1 cellular context compared by ENCODE assay signal in the genomic region with DNA sequence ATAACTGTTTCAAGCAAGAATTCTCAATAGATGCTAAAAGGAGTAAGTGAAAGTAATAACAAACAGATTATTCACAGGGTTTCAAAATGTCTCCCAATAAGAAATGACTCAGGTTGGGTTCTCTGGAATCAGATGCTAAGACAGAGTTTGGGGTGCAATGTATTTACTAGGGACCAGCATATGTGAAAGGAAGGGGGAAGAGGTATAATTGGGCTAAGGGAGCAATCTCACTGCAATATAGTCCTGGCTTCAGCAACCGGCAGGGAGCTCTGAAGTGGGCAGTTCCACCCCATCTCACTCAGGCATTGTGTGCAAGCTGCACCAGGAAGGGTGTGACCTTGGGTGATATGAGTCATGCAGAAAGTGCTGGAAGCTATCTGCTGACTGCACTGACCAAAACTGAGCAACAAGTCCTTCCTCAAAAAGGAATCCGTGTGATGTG.
TF ChIP-seq lines count a peak whose summit lies in the region.

No MANE protein-coding gene starts in this region.

TF ChIP-seq in GM12878, 131 proteins besides CTCF, POLR2A, EP300 and RAD21 (continued from another document and continues in another):
- TF ChIP-seq, protein P1, sequence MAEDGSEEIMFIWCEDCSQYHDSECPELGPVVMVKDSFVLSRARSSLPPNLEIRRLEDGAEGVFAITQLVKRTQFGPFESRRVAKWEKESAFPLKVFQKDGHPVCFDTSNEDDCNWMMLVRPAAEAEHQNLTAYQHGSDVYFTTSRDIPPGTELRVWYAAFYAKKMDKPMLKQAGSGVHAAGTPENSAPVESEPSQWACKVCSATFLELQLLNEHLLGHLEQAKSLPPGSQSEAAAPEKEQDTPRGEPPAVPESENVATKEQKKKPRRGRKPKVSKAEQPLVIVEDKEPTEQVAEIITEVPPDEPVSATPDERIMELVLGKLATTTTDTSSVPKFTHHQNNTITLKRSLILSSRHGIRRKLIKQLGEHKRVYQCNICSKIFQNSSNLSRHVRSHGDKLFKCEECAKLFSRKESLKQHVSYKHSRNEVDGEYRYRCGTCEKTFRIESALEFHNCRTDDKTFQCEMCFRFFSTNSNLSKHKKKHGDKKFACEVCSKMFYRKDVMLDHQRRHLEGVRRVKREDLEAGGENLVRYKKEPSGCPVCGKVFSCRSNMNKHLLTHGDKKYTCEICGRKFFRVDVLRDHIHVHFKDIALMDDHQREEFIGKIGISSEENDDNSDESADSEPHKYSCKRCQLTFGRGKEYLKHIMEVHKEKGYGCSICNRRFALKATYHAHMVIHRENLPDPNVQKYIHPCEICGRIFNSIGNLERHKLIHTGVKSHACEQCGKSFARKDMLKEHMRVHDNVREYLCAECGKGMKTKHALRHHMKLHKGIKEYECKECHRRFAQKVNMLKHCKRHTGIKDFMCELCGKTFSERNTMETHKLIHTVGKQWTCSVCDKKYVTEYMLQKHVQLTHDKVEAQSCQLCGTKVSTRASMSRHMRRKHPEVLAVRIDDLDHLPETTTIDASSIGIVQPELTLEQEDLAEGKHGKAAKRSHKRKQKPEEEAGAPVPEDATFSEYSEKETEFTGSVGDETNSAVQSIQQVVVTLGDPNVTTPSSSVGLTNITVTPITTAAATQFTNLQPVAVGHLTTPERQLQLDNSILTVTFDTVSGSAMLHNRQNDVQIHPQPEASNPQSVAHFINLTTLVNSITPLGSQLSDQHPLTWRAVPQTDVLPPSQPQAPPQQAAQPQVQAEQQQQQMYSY (CRISPR knock-in tag; IDR thresholded peaks at IDR 0.05) = no peak
- TF ChIP-seq, protein P2, sequence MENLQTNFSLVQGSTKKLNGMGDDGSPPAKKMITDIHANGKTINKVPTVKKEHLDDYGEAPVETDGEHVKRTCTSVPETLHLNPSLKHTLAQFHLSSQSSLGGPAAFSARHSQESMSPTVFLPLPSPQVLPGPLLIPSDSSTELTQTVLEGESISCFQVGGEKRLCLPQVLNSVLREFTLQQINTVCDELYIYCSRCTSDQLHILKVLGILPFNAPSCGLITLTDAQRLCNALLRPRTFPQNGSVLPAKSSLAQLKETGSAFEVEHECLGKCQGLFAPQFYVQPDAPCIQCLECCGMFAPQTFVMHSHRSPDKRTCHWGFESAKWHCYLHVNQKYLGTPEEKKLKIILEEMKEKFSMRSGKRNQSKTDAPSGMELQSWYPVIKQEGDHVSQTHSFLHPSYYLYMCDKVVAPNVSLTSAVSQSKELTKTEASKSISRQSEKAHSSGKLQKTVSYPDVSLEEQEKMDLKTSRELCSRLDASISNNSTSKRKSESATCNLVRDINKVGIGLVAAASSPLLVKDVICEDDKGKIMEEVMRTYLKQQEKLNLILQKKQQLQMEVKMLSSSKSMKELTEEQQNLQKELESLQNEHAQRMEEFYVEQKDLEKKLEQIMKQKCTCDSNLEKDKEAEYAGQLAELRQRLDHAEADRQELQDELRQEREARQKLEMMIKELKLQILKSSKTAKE (IDR thresholded peaks at IDR 0.05; ENCODE audit: low read depth, poor library complexity, severe bottlenecking) = no peak
- TF ChIP-seq, protein P3, sequence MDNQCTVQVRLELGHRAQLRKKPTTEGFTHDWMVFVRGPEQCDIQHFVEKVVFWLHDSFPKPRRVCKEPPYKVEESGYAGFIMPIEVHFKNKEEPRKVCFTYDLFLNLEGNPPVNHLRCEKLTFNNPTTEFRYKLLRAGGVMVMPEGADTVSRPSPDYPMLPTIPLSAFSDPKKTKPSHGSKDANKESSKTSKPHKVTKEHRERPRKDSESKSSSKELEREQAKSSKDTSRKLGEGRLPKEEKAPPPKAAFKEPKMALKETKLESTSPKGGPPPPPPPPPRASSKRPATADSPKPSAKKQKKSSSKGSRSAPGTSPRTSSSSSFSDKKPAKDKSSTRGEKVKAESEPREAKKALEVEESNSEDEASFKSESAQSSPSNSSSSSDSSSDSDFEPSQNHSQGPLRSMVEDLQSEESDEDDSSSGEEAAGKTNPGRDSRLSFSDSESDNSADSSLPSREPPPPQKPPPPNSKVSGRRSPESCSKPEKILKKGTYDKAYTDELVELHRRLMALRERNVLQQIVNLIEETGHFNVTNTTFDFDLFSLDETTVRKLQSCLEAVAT (IDR thresholded peaks at IDR 0.05) = no peak
- TF ChIP-seq TCF12 (IDR thresholded peaks at IDR 0.05; ENCODE audit: low read depth, low read length) (0 out of 2 replicates have a peak, but pooled peaks have one; percentile 35), HDAC6 (IDR thresholded peaks at IDR 0.05; ENCODE audit: unreplicated experiment) (no peak), KAT2A (conservative IDR thresholded peaks at IDR 0.05; ENCODE audit: control insufficient read depth, low read depth, low read length) (no peak), BHLHE40 (IDR thresholded peaks at IDR 0.05; ENCODE audit: borderline replicate concordance in 1 of 2, low read depth in 2 of 2, low read length in 1 of 2) (peak in 1 of 2 experiments; percentile 34; a peak in 1 of 4 replicates), TCF3 (IDR thresholded peaks at IDR 0.05; ENCODE audit: borderline replicate concordance, insufficient read depth, low read depth, low read length) (peak; percentile 69), ZNF384 (IDR thresholded peaks at IDR 0.05; ENCODE audit: borderline replicate concordance, low read depth, low read length) (no peak), BCL11A (IDR thresholded peaks at IDR 0.05; ENCODE audit: low read depth, low read length) (peak; percentile 89), CREB1 (IDR thresholded peaks at IDR 0.05; ENCODE audit: low read depth) (no peak), NR2C1 (IDR thresholded peaks at IDR 0.05) (no peak), NFXL1 (IDR thresholded peaks at IDR 0.05; ENCODE audit: borderline replicate concordance) (no peak), MYB (IDR thresholded peaks at IDR 0.05; ENCODE audit: borderline replicate concordance, low read depth, low read length) (no peak), JUND (IDR thresholded peaks at IDR 0.05; ENCODE audit: low read depth, low read length) (peak; percentile 55; the same call in 1 of the 2 replicates), RELA (IDR thresholded peaks at IDR 0.05; ENCODE audit: borderline replicate concordance, partially characterized antibody) (no peak), YBX1 (IDR thresholded peaks at IDR 0.05) (no peak), CHD1 (IDR thresholded peaks at IDR 0.05; ENCODE audit: low read depth, low read length) (no peak), NFYA (IDR thresholded peaks at IDR 0.05; ENCODE audit: borderline replicate concordance, low read depth, low read length) (no peak), TCF7 (IDR thresholded peaks at IDR 0.05; ENCODE audit: borderline replicate concordance) (no peak; the same call in 1 of the 2 replicates), CBX5 (IDR thresholded peaks at IDR 0.05; ENCODE audit: low read depth) (peak; percentile 78; the same call in 1 of the 2 replicates), CEBPB (IDR thresholded peaks at IDR 0.05; ENCODE audit: borderline replicate concordance in 1 of 2, low read depth in 2 of 2, low read length in 2 of 2) (no peak), NFIC (IDR thresholded peaks at IDR 0.05; ENCODE audit: low read depth, low read length) (peak; percentile 84), NR2F1 (conservative IDR thresholded peaks at IDR 0.05) (peak; percentile 67), RAD51 (IDR thresholded peaks at IDR 0.05) (no peak), SP1 (IDR thresholded peaks at IDR 0.05; ENCODE audit: low read depth, low read length) (peak; percentile 9), POLR2AphosphoS5 (IDR thresholded peaks at IDR 0.05; ENCODE audit: low read length) (no peak), MTA3 (IDR thresholded peaks at IDR 0.05; ENCODE audit: borderline replicate concordance, low read length) (no peak), BMI1 (IDR thresholded peaks at IDR 0.05; ENCODE audit: borderline replicate concordance) (no peak), ZNF274 (IDR thresholded peaks at IDR 0.05; ENCODE audit: insufficient read depth, insufficient read length) (no peak), RB1 (IDR thresholded peaks at IDR 0.05; ENCODE audit: borderline replicate concordance) (no peak), NR2C2 (IDR thresholded peaks at IDR 0.05; ENCODE audit: borderline replicate concordance, control insufficient read depth, insufficient read length, low read depth) (no peak), CBX3 (IDR thresholded peaks at IDR 0.05; ENCODE audit: borderline replicate concordance, low read depth) (no peak), HCFC1 (IDR thresholded peaks at IDR 0.05; ENCODE audit: low read length) (no peak), ATF7 (IDR thresholded peaks at IDR 0.05; ENCODE audit: low read depth) (no peak), MEF2B (IDR thresholded peaks at IDR 0.05; ENCODE audit: partially characterized antibody, poor library complexity, severe bottlenecking) (no peak), SUZ12 (IDR thresholded peaks at IDR 0.05; ENCODE audit: unreplicated experiment) (no peak), FOXK2 (IDR thresholded peaks at IDR 0.05) (no peak)
- TF ChIP-seq, protein P4, sequence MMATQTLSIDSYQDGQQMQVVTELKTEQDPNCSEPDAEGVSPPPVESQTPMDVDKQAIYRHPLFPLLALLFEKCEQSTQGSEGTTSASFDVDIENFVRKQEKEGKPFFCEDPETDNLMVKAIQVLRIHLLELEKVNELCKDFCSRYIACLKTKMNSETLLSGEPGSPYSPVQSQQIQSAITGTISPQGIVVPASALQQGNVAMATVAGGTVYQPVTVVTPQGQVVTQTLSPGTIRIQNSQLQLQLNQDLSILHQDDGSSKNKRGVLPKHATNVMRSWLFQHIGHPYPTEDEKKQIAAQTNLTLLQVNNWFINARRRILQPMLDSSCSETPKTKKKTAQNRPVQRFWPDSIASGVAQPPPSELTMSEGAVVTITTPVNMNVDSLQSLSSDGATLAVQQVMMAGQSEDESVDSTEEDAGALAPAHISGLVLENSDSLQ (IDR thresholded peaks at IDR 0.05) = no peak
- TF ChIP-seq, protein P5, sequence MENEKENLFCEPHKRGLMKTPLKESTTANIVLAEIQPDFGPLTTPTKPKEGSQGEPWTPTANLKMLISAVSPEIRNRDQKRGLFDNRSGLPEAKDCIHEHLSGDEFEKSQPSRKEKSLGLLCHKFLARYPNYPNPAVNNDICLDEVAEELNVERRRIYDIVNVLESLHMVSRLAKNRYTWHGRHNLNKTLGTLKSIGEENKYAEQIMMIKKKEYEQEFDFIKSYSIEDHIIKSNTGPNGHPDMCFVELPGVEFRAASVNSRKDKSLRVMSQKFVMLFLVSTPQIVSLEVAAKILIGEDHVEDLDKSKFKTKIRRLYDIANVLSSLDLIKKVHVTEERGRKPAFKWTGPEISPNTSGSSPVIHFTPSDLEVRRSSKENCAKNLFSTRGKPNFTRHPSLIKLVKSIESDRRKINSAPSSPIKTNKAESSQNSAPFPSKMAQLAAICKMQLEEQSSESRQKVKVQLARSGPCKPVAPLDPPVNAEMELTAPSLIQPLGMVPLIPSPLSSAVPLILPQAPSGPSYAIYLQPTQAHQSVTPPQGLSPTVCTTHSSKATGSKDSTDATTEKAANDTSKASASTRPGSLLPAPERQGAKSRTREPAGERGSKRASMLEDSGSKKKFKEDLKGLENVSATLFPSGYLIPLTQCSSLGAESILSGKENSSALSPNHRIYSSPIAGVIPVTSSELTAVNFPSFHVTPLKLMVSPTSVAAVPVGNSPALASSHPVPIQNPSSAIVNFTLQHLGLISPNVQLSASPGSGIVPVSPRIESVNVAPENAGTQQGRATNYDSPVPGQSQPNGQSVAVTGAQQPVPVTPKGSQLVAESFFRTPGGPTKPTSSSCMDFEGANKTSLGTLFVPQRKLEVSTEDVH (IDR thresholded peaks at IDR 0.05; ENCODE audit: low read depth, partially characterized antibody) = no peak
- TF ChIP-seq, protein P6, sequence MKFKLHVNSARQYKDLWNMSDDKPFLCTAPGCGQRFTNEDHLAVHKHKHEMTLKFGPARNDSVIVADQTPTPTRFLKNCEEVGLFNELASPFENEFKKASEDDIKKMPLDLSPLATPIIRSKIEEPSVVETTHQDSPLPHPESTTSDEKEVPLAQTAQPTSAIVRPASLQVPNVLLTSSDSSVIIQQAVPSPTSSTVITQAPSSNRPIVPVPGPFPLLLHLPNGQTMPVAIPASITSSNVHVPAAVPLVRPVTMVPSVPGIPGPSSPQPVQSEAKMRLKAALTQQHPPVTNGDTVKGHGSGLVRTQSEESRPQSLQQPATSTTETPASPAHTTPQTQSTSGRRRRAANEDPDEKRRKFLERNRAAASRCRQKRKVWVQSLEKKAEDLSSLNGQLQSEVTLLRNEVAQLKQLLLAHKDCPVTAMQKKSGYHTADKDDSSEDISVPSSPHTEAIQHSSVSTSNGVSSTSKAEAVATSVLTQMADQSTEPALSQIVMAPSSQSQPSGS (IDR thresholded peaks at IDR 0.05; ENCODE audit: low read length) = peak; percentile 65
- TF ChIP-seq, protein P7, sequence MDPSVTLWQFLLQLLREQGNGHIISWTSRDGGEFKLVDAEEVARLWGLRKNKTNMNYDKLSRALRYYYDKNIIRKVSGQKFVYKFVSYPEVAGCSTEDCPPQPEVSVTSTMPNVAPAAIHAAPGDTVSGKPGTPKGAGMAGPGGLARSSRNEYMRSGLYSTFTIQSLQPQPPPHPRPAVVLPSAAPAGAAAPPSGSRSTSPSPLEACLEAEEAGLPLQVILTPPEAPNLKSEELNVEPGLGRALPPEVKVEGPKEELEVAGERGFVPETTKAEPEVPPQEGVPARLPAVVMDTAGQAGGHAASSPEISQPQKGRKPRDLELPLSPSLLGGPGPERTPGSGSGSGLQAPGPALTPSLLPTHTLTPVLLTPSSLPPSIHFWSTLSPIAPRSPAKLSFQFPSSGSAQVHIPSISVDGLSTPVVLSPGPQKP (IDR thresholded peaks at IDR 0.05; ENCODE audit: low read depth, low read length) = no peak
- TF ChIP-seq, protein P8, sequence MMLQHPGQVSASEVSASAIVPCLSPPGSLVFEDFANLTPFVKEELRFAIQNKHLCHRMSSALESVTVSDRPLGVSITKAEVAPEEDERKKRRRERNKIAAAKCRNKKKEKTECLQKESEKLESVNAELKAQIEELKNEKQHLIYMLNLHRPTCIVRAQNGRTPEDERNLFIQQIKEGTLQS (IDR thresholded peaks at IDR 0.05; ENCODE audit: borderline replicate concordance, extremely low read depth, low read depth, low read length) = no peak
- TF ChIP-seq, protein P9, sequence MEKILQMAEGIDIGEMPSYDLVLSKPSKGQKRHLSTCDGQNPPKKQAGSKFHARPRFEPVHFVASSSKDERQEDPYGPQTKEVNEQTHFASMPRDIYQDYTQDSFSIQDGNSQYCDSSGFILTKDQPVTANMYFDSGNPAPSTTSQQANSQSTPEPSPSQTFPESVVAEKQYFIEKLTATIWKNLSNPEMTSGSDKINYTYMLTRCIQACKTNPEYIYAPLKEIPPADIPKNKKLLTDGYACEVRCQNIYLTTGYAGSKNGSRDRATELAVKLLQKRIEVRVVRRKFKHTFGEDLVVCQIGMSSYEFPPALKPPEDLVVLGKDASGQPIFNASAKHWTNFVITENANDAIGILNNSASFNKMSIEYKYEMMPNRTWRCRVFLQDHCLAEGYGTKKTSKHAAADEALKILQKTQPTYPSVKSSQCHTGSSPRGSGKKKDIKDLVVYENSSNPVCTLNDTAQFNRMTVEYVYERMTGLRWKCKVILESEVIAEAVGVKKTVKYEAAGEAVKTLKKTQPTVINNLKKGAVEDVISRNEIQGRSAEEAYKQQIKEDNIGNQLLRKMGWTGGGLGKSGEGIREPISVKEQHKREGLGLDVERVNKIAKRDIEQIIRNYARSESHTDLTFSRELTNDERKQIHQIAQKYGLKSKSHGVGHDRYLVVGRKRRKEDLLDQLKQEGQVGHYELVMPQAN (conservative IDR thresholded peaks at IDR 0.05) = no peak
